1 cellular context compared by ENCODE assay signal in the genomic region with DNA sequence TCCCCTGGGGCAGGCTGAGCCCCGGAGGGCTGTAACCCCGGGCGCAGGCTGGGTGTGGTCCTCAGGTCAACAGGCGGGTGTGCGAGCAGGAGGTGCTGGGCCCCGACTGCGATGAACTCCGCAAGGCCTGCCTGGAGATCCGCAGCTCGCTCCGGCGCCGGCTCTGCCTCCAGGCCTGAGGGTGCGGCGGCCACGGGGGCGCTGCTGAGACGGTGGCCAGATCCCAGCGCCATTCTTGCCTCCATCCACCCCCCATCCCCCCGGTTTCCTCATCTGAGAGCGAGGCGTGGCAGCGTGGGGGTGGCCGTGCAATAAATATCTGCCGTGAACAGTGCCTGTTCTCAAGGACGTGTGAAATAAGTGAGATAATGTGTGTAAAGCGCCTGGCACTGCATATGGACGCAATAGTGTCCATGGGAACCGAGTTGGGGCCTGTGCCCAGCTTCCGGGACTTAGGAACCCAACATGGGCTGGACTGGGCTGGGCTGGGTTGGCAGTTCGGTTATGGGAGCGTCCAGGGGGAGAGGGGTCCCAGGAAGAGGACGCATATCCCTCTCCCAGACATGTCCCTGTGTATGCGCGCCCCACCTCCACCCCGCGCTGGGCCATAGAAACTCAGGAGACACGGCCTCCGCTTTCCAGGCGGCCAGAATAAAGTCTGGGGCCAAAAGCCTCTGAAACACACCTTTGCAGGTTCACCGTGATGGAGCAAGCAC.
A peak's percentile ranks its signal among the peaks of the same experiment; 100 is the strongest.
TF ChIP-seq lines count a peak whose summit lies in the region.

No MANE protein-coding gene starts in this region.

TF ChIP-seq in HepG2, 621 proteins besides CTCF, POLR2A, EP300 and RAD21 (continues in another document):
- TF ChIP-seq ZFP82 (CRISPR knock-in tag; IDR thresholded peaks at IDR 0.05; ENCODE audit: borderline replicate concordance) (0 out of 2 replicates have a peak, but pooled peaks have one; percentile 3), SCMH1 (CRISPR knock-in tag; IDR thresholded peaks at IDR 0.05; ENCODE audit: borderline replicate concordance) (no peak), ZNF790 (CRISPR knock-in tag; IDR thresholded peaks at IDR 0.05; ENCODE audit: borderline replicate concordance) (0 out of 2 replicates have a peak, but pooled peaks have one; percentile 4), ZNF792 (CRISPR knock-in tag; IDR thresholded peaks at IDR 0.05) (no peak), GABPB1 (CRISPR knock-in tag; IDR thresholded peaks at IDR 0.05) (peak; percentile 56), ZNF12 (CRISPR knock-in tag; IDR thresholded peaks at IDR 0.05) (no peak), YY1 (IDR thresholded peaks at IDR 0.05; ENCODE audit: insufficient read depth, insufficient replicate concordance, low read depth, low read length) (peak; percentile 82), ZNF878 (CRISPR knock-in tag; IDR thresholded peaks at IDR 0.05) (no peak), YEATS4 (CRISPR knock-in tag; IDR thresholded peaks at IDR 0.05; ENCODE audit: borderline replicate concordance) (0 out of 2 replicates have a peak, but pooled peaks have one; percentile 7), ZNF124 (CRISPR knock-in tag; IDR thresholded peaks at IDR 0.05) (0 out of 2 replicates have a peak, but pooled peaks have one; percentile 30), SPEN (CRISPR knock-in tag; IDR thresholded peaks at IDR 0.05; ENCODE audit: low read depth) (peak; percentile 43; the same call in 1 of the 2 replicates), SMAD9 (CRISPR knock-in tag; IDR thresholded peaks at IDR 0.05) (peak; percentile 82; the same call in 1 of the 2 replicates), ZNF776 (CRISPR knock-in tag; IDR thresholded peaks at IDR 0.05) (0 out of 2 replicates have a peak, but pooled peaks have one; percentile 52), ELF1 (CRISPR knock-in tag; IDR thresholded peaks at IDR 0.05) (0 out of 2 replicates have a peak, but pooled peaks have one; percentile 34), NFYC (CRISPR knock-in tag; IDR thresholded peaks at IDR 0.05) (no peak), HES4 (CRISPR knock-in tag; IDR thresholded peaks at IDR 0.05; ENCODE audit: borderline replicate concordance) (0 out of 2 replicates have a peak, but pooled peaks have one; percentile 55), JUND (CRISPR knock-in tag; IDR thresholded peaks at IDR 0.05) (no peak), TAF15 (IDR thresholded peaks at IDR 0.05; ENCODE audit: low read depth, low read length, poor library complexity, severe bottlenecking) (no peak), ZNF501 (CRISPR knock-in tag; IDR thresholded peaks at IDR 0.05) (no peak), ZNF496 (CRISPR knock-in tag; IDR thresholded peaks at IDR 0.05; ENCODE audit: insufficient replicate concordance) (no peak), ZNF160 (CRISPR knock-in tag; IDR thresholded peaks at IDR 0.05) (peak; percentile 29; the same call in 1 of the 2 replicates), ZNF644 (CRISPR knock-in tag; IDR thresholded peaks at IDR 0.05; ENCODE audit: low read depth) (peak; percentile 28; the same call in 1 of the 2 replicates)
- TF ChIP-seq, protein P1, sequence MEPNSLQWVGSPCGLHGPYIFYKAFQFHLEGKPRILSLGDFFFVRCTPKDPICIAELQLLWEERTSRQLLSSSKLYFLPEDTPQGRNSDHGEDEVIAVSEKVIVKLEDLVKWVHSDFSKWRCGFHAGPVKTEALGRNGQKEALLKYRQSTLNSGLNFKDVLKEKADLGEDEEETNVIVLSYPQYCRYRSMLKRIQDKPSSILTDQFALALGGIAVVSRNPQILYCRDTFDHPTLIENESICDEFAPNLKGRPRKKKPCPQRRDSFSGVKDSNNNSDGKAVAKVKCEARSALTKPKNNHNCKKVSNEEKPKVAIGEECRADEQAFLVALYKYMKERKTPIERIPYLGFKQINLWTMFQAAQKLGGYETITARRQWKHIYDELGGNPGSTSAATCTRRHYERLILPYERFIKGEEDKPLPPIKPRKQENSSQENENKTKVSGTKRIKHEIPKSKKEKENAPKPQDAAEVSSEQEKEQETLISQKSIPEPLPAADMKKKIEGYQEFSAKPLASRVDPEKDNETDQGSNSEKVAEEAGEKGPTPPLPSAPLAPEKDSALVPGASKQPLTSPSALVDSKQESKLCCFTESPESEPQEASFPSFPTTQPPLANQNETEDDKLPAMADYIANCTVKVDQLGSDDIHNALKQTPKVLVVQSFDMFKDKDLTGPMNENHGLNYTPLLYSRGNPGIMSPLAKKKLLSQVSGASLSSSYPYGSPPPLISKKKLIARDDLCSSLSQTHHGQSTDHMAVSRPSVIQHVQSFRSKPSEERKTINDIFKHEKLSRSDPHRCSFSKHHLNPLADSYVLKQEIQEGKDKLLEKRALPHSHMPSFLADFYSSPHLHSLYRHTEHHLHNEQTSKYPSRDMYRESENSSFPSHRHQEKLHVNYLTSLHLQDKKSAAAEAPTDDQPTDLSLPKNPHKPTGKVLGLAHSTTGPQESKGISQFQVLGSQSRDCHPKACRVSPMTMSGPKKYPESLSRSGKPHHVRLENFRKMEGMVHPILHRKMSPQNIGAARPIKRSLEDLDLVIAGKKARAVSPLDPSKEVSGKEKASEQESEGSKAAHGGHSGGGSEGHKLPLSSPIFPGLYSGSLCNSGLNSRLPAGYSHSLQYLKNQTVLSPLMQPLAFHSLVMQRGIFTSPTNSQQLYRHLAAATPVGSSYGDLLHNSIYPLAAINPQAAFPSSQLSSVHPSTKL (CRISPR knock-in tag; IDR thresholded peaks at IDR 0.05) = peak; percentile 32; the same call in 1 of the 2 replicates
- TF ChIP-seq, protein P2, sequence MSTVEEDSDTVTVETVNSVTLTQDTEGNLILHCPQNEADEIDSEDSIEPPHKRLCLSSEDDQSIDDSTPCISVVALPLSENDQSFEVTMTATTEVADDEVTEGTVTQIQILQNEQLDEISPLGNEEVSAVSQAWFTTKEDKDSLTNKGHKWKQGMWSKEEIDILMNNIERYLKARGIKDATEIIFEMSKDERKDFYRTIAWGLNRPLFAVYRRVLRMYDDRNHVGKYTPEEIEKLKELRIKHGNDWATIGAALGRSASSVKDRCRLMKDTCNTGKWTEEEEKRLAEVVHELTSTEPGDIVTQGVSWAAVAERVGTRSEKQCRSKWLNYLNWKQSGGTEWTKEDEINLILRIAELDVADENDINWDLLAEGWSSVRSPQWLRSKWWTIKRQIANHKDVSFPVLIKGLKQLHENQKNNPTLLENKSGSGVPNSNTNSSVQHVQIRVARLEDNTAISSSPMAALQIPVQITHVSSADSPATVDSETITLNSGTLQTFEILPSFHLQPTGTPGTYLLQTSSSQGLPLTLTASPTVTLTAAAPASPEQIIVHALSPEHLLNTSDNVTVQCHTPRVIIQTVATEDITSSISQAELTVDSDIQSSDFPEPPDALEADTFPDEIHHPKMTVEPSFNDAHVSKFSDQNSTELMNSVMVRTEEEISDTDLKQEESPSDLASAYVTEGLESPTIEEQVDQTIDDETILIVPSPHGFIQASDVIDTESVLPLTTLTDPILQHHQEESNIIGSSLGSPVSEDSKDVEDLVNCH (CRISPR knock-in tag; IDR thresholded peaks at IDR 0.05) = no peak
- TF ChIP-seq, protein P3, sequence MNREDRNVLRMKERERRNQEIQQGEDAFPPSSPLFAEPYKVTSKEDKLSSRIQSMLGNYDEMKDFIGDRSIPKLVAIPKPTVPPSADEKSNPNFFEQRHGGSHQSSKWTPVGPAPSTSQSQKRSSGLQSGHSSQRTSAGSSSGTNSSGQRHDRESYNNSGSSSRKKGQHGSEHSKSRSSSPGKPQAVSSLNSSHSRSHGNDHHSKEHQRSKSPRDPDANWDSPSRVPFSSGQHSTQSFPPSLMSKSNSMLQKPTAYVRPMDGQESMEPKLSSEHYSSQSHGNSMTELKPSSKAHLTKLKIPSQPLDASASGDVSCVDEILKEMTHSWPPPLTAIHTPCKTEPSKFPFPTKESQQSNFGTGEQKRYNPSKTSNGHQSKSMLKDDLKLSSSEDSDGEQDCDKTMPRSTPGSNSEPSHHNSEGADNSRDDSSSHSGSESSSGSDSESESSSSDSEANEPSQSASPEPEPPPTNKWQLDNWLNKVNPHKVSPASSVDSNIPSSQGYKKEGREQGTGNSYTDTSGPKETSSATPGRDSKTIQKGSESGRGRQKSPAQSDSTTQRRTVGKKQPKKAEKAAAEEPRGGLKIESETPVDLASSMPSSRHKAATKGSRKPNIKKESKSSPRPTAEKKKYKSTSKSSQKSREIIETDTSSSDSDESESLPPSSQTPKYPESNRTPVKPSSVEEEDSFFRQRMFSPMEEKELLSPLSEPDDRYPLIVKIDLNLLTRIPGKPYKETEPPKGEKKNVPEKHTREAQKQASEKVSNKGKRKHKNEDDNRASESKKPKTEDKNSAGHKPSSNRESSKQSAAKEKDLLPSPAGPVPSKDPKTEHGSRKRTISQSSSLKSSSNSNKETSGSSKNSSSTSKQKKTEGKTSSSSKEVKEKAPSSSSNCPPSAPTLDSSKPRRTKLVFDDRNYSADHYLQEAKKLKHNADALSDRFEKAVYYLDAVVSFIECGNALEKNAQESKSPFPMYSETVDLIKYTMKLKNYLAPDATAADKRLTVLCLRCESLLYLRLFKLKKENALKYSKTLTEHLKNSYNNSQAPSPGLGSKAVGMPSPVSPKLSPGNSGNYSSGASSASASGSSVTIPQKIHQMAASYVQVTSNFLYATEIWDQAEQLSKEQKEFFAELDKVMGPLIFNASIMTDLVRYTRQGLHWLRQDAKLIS (CRISPR knock-in tag; IDR thresholded peaks at IDR 0.05) = 0 out of 2 replicates have a peak, but pooled peaks have one; percentile 27
- TF ChIP-seq, protein P4, sequence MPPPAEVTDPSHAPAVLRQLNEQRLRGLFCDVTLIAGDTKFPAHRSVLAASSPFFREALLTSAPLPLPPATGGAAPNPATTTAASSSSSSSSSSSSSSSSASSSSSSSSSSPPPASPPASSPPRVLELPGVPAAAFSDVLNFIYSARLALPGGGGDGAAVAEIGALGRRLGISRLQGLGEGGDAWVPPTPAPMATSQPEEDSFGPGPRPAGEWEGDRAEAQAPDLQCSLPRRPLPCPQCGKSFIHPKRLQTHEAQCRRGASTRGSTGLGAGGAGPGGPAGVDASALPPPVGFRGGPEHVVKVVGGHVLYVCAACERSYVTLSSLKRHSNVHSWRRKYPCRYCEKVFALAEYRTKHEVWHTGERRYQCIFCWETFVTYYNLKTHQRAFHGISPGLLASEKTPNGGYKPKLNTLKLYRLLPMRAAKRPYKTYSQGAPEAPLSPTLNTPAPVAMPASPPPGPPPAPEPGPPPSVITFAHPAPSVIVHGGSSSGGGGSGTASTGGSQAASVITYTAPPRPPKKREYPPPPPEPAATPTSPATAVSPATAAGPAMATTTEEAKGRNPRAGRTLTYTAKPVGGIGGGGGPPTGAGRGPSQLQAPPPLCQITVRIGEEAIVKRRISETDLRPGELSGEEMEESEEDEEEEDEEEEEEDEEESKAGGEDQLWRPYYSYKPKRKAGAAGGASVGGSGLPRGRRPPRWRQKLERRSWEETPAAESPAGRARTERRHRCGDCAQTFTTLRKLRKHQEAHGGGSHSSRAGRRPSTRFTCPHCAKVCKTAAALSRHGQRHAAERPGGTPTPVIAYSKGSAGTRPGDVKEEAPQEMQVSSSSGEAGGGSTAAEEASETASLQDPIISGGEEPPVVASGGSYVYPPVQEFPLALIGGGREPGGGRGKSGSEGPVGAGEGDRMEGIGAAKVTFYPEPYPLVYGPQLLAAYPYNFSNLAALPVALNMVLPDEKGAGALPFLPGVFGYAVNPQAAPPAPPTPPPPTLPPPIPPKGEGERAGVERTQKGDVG (CRISPR knock-in tag; IDR thresholded peaks at IDR 0.05; ENCODE audit: borderline replicate concordance) = 0 out of 2 replicates have a peak, but pooled peaks have one; percentile 19
- TF ChIP-seq, protein P5, sequence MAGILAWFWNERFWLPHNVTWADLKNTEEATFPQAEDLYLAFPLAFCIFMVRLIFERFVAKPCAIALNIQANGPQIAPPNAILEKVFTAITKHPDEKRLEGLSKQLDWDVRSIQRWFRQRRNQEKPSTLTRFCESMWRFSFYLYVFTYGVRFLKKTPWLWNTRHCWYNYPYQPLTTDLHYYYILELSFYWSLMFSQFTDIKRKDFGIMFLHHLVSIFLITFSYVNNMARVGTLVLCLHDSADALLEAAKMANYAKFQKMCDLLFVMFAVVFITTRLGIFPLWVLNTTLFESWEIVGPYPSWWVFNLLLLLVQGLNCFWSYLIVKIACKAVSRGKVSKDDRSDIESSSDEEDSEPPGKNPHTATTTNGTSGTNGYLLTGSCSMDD (CRISPR knock-in tag; IDR thresholded peaks at IDR 0.05) = no peak
- TF ChIP-seq, protein P6, sequence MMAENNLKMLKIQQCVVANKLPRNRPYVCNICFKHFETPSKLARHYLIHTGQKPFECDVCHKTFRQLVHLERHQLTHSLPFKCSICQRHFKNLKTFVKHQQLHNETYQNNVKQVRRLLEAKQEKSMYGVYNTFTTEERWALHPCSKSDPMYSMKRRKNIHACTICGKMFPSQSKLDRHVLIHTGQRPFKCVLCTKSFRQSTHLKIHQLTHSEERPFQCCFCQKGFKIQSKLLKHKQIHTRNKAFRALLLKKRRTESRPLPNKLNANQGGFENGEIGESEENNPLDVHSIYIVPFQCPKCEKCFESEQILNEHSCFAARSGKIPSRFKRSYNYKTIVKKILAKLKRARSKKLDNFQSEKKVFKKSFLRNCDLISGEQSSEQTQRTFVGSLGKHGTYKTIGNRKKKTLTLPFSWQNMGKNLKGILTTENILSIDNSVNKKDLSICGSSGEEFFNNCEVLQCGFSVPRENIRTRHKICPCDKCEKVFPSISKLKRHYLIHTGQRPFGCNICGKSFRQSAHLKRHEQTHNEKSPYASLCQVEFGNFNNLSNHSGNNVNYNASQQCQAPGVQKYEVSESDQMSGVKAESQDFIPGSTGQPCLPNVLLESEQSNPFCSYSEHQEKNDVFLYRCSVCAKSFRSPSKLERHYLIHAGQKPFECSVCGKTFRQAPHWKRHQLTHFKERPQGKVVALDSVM (CRISPR knock-in tag; IDR thresholded peaks at IDR 0.05) = no peak
- TF ChIP-seq, protein P7, sequence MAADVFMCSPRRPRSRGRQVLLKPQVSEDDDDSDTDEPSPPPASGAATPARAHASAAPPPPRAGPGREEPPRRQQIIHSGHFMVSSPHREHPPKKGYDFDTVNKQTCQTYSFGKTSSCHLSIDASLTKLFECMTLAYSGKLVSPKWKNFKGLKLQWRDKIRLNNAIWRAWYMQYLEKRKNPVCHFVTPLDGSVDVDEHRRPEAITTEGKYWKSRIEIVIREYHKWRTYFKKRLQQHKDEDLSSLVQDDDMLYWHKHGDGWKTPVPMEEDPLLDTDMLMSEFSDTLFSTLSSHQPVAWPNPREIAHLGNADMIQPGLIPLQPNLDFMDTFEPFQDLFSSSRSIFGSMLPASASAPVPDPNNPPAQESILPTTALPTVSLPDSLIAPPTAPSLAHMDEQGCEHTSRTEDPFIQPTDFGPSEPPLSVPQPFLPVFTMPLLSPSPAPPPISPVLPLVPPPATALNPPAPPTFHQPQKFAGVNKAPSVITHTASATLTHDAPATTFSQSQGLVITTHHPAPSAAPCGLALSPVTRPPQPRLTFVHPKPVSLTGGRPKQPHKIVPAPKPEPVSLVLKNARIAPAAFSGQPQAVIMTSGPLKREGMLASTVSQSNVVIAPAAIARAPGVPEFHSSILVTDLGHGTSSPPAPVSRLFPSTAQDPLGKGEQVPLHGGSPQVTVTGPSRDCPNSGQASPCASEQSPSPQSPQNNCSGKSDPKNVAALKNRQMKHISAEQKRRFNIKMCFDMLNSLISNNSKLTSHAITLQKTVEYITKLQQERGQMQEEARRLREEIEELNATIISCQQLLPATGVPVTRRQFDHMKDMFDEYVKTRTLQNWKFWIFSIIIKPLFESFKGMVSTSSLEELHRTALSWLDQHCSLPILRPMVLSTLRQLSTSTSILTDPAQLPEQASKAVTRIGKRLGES (CRISPR knock-in tag; IDR thresholded peaks at IDR 0.05; ENCODE audit: borderline replicate concordance) = no peak
